In the genomic region with DNA sequence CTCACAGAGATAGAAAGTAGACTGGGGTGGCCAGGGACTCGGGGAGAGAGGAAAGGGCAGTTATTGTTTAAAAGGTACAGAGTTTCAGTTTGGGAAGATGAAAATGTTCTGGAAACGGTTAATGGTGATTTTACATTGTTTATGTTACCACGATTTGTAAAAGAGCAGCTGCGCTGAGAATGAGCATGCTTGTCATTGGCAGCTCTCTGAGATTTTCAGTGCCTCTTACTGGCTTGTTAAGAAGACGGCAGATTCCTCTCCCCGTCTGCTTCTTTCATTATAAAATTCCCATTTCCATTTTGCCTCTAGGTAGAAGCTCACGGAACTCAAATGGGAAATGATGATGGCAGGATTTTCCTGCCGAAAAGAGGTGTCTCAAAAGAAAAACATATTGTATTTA, we compare ENCODE assay signal across 1 cellular context.
TF ChIP-seq lines count a peak whose summit lies in the region.

No MANE protein-coding gene starts in this region.

TF ChIP-seq in IMR-90, 13 proteins besides CTCF, POLR2A, EP300 and RAD21 (continued from another document):
- TF ChIP-seq USF2 (IDR thresholded peaks at IDR 0.05; ENCODE audit: low read depth, low read length) (no peak), FOS (IDR thresholded peaks at IDR 0.05; ENCODE audit: low read depth, low read length) (no peak), NFE2L2 (IDR thresholded peaks at IDR 0.05; ENCODE audit: low read depth, low read length) (no peak), MAZ (IDR thresholded peaks at IDR 0.05; ENCODE audit: borderline replicate concordance, low read depth, low read length) (no peak), MXI1 (IDR thresholded peaks at IDR 0.05; ENCODE audit: borderline replicate concordance, low read depth, low read length) (no peak)
